18 cellular contexts compared by ENCODE assay signal in genomic region chr21:46210378-46211136, GRCh38. TPM values are rescaled to one million over a fixed set of nuclear protein-coding genes. Genes with fewer than 3 reads are reported as not detected.
DNase-seq lines count a peak whose midpoint lies in the region; ATAC-seq and TF ChIP-seq lines count a peak whose summit lies in the region.
"Had no signal": no experiment of that assay in that cellular context is flagged by ENCODE, and none has a peak within 500 bp of the region (broad histone marks: within the 10 kb centered on the region; RNA-seq: fewer than 3 reads in every experiment).

No MANE protein-coding gene starts in this region.

- no peaks in the 10 kb centered on the region for H3K27me3 Mint-ChIP-seq in HFFc6 (ENCODE audit: insufficient read depth)
- H3K27me3 Mint-ChIP-seq in nephron progenitor cell (ENCODE audit: low read depth, poor library complexity), result peaks cover 3% of the 10 kb centered on the region
- H3K27me3 Mint-ChIP-seq: CD8-positive, alpha-beta memory T cell; T-cell had no signal

- H3K9me3 Mint-ChIP-seq in HFFc6 (no peaks in the 10 kb centered on the region), nephron progenitor cell (no peaks in the 10 kb centered on the region)
- H3K9me3 Mint-ChIP-seq: CD8-positive, alpha-beta memory T cell; T-cell had no signal

- ATAC-seq in GM21717 (IDR thresholded peaks at IDR 0.05; ENCODE audit: unreplicated experiment), result no peak
- ATAC-seq: mucosa of descending colon, T-cell had no signal

- H3K4me3 ChIP-seq in BE2C (ENCODE audit: low read depth, low read length) (no peak overlapping the region), brain microvascular endothelial cell (ENCODE audit: low read depth, low read length) (no peak overlapping the region), colonic mucosa (no peak overlapping the region)
- H3K4me3 ChIP-seq: hepatocyte, mucosa of descending colon, right lobe of liver had no signal

- in situ Hi-C loops in brain microvascular endothelial cell (cut with HindIII; ENCODE audit: low pct_ligation_motif_present, low sequenced_read_pairs), result no loop called here

- TF ChIP-seq CTCF in BE2C (IDR thresholded peaks at IDR 0.05; ENCODE audit: low read depth, low read length) (peak; percentile 18; the same call in 1 of the 2 replicates), HFFc6 (IDR thresholded peaks at IDR 0.05) (peak; percentile 32; the same call in 1 of the 2 replicates), brain microvascular endothelial cell (IDR thresholded peaks at IDR 0.05; ENCODE audit: low read depth, low read length, missing control alignments) (peak; percentile 16), nephron progenitor cell (IDR thresholded peaks at IDR 0.05) (no peak), colonic mucosa (IDR thresholded peaks at IDR 0.05) (no peak)

- H3K36me3 ChIP-seq in BE2C (peaks cover 56% of the 10 kb centered on the region), brain microvascular endothelial cell (replicated peaks) (peaks cover 64% of the 10 kb centered on the region), colonic mucosa (peaks cover 10% of the 10 kb centered on the region)

- H3K36me3 Mint-ChIP-seq in HFFc6 (ENCODE audit: low read depth), result peaks cover 9% of the 10 kb centered on the region; the same call in 1 of the 2 replicates
- peaks cover 15% of the 10 kb centered on the region for H3K36me3 Mint-ChIP-seq in nephron progenitor cell (ENCODE audit: low read depth)

- H3K4me1 Mint-ChIP-seq in HFFc6 (ENCODE audit: low read depth) (no peaks in the 10 kb centered on the region), nephron progenitor cell (peaks cover 6% of the 10 kb centered on the region)
- H3K4me1 Mint-ChIP-seq: CD8-positive, alpha-beta memory T cell; T-cell had no signal

- H3K27ac ChIP-seq in brain microvascular endothelial cell (no peak overlapping the region), colonic mucosa (no peak overlapping the region)
- H3K27ac ChIP-seq: hepatocyte, right lobe of liver had no signal

- H3K27me3 ChIP-seq in BE2C (no peaks in the 10 kb centered on the region), brain microvascular endothelial cell (replicated peaks) (no peaks in the 10 kb centered on the region), colonic mucosa (no peaks in the 10 kb centered on the region)
- H3K27me3 ChIP-seq: hepatocyte, right lobe of liver had no signal

- H3K4me3 Mint-ChIP-seq in HFFc6, result no peak overlapping the region
- H3K4me3 Mint-ChIP-seq in nephron progenitor cell, result no peak overlapping the region
- H3K4me3 Mint-ChIP-seq: CD8-positive, alpha-beta memory T cell; T-cell had no signal

- H3K9ac ChIP-seq in colonic mucosa (ENCODE audit: low read depth in 2 of 2, low read length in 2 of 2), result no peak overlapping the region

- intact Hi-C loops in colonic mucosa (cut with DNase I), result no loop called here

- DNase-seq in BE2C (peak; percentile 3), HFFc6 (no peak), brain microvascular endothelial cell (no peak), nephron progenitor cell (no peak), colonic mucosa (no peak), OCI-M2 (lab: John Stamatoyannopoulos, UW; ENCODE audit: unreplicated experiment) (no peak)
- DNase-seq in activated CD8-positive, alpha-beta memory T cell treated with anti-CD3 and anti-CD28 coated beads, Interleukin-2, amount 50 U/mL, for 4 hours, result no peak
- DNase-seq: central memory CD4-positive, alpha-beta T cell; GOT3; kidney glomerular epithelial cell; NCI-H2171 treated with DMSO at 0.1 percent for 48 hours; stimulated activated CD4-positive, alpha-beta T cell treated with anti-CD3 and anti-CD28 coated beads, Interleukin-1b, Interleukin-23, amount 100 ng/mL, for 48 hours had no signal

- H3K9me3 ChIP-seq in BE2C, result no peaks in the 10 kb centered on the region
- no peaks in the 10 kb centered on the region for H3K9me3 ChIP-seq in colonic mucosa
- H3K9me3 ChIP-seq: mucosa of descending colon, right lobe of liver had no signal

- H3K27ac Mint-ChIP-seq in HFFc6 (no peak overlapping the region), nephron progenitor cell (peak overlapping the region; percentile 96)
- H3K27ac Mint-ChIP-seq: T-cell had no signal

- H3K4me1 ChIP-seq in BE2C (peaks cover 12% of the 10 kb centered on the region), colonic mucosa (no peaks in the 10 kb centered on the region)
- H3K4me1 ChIP-seq: right lobe of liver had no signal

RNA-seq across cellular contexts. Expression of gene LSS, which starts 18.0 kb away (rescaled TPM):
- polyA plus RNA-seq in BE2C (2012; ENCODE audit: insufficient read depth, insufficient read length, low read depth), result 84.6 TPM
- 10 to 100 TPM; 47.9 to 61.3 (median 50.6) TPM for total RNA-seq in HFFc6 (2021; fragmentation: NEBNext Ultra II Directional; extraction: Animal tissue kit (Norgen Biotek cat#: 25700))
- total RNA-seq in colonic mucosa, result 100 to 1,000 TPM in 1 of 2 donors, 10 to 100 TPM in 1; 78.2 to 142 TPM

RNA-seq across cellular contexts. Expression of gene SPATC1L, which starts 26.3 kb away (rescaled TPM):
- 29.5 TPM for polyA plus RNA-seq in BE2C (2012; ENCODE audit: insufficient read depth, insufficient read length, low read depth)
- 10 to 100 TPM; 11.3 to 14.7 (median 13.1) TPM for total RNA-seq in HFFc6 (2021; fragmentation: NEBNext Ultra II Directional; extraction: Animal tissue kit (Norgen Biotek cat#: 25700))
- total RNA-seq in colonic mucosa, result 1 to 10 TPM; 6.2 to 6.9 TPM

RNA-seq across cellular contexts. Expression of gene FTCD, which starts 55.2 kb away (rescaled TPM):
- 3.1 TPM for polyA plus RNA-seq in BE2C (2012; ENCODE audit: insufficient read depth, insufficient read length, low read depth)
- total RNA-seq in HFFc6 (2021; fragmentation: NEBNext Ultra II Directional; extraction: Animal tissue kit (Norgen Biotek cat#: 25700)), result 1 to 10 TPM in 1 of 6 experiments, under 1 TPM in 4, not detected in 1; 0.12 to 1.2 (median 0.17) TPM
- 1 to 10 TPM in 1 of 2 donors, under 1 TPM in 1; 0.45 to 4.2 TPM for total RNA-seq in colonic mucosa
- total RNA-seq: CD8-positive, alpha-beta memory T cell had no signal
- polyA plus RNA-seq: CD8-positive, alpha-beta memory T cell had no signal

Comparison
In these comparisons a context has a peak if more than half of its experiments do, and no peak if none do; other contexts are left out.
1. CTCF ChIP-seq: peak in BE2C (single experiment), HFFc6 (single experiment) and brain microvascular endothelial cell (single experiment); none in nephron progenitor cell (single experiment) and colonic mucosa (single experiment).